In the genomic region with DNA sequence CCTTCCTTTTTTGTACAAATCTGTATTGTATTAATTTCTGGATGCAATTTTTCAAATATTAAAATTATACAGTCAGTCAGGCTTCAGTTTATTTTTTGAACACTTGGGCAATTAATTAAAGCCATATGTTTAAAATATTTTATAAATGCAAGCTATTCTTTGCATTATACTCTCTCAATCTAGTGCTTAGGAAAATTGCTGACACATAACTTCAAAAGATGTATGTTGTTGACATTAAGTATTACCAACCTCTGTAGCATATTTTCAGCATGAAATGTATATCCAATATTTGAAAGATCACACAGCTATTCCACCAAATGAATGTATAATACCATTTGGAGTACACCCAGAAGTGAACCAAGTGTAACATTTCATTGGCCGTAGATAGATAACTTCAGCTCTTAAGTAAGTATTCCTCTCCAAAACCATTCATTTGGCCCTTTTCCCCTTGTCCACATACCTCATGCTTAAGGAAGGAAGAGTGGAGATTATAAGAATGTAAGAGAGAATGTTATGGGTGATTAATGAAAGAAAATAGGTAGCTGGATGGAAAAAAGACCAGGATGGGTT, we compare ENCODE assay signal across 24 cellular contexts.
"Had no signal": no experiment of that assay in that cellular context is flagged by ENCODE, and none has a peak within 500 bp of the region (broad histone marks: within the 10 kb centered on the region; RNA-seq: fewer than 3 reads in every experiment).

No MANE protein-coding gene starts in this region.

- H3K4me3 Mint-ChIP-seq: activated CD8-positive, alpha-beta T cell treated with anti-CD3 and anti-CD28 coated beads, Interleukin-2, amount 10 ng/mL, durations not matched to agents 7 days and 5 days; activated naive CD4-positive, alpha-beta T cell treated with anti-CD3 and anti-CD28 coated beads, Interleukin-2, amount 50 U/mL, for 24 hours; activated T-helper 1 cell treated with anti-CD3 and anti-CD28 coated beads, Interleukin-12 subunit alpha, Interleukin-12 subunit beta, Interleukin-2, Interleukin-4 antibody, amounts not matched to agents 30 ng/mL and 10 ng/mL and 1 ng/mL, durations not matched to agents 14 hours and 24 hours and 36 hours; central memory CD8-positive, alpha-beta T cell; memory B cell had no signal

- H3K27ac ChIP-seq: breast epithelium, coronary artery, heart right ventricle, upper lobe of left lung had no signal

- H3K4me3 ChIP-seq: breast epithelium, coronary artery, esophagus muscularis mucosa, heart right ventricle, mucosa of descending colon, sigmoid colon, upper lobe of left lung had no signal

- H3K4me1 ChIP-seq: breast epithelium, heart right ventricle, upper lobe of left lung had no signal

- DNase-seq: activated CD4-positive, alpha-beta T cell treated with anti-CD3 and anti-CD28 coated beads for 1 hour; activated CD4-positive, alpha-beta T cell treated with anti-CD3 and anti-CD28 coated beads, Interleukin-2, amount 50 U/mL, for 1 hour; activated CD8-positive, alpha-beta T cell treated with anti-CD3 and anti-CD28 coated beads, Interleukin-2, amount 10 ng/mL, durations not matched to agents 7 days and 5 days; activated gamma-delta T cell; aorta; foreskin fibroblast; heart right ventricle; left colon; mucosa of descending colon; occipital lobe; posterior cingulate gyrus; sigmoid colon; stimulated activated CD4-positive, alpha-beta T cell treated with anti-CD3 and anti-CD28 coated beads, Interleukin-2, amount 100 ng/mL, for 48 hours; stimulated activated CD8-positive, alpha-beta memory T cell treated with anti-CD3 and anti-CD28 coated beads, Interleukin-4, amount 100 ng/mL, for 48 hours; stimulated activated naive CD4-positive, alpha-beta T cell treated with Interleukin-2 at 50 U/mL for 16 hours; T-helper 1 cell; upper lobe of left lung had no signal

- H3K27ac Mint-ChIP-seq: activated CD8-positive, alpha-beta T cell treated with anti-CD3 and anti-CD28 coated beads, Interleukin-2, amount 10 ng/mL, durations not matched to agents 7 days and 5 days; activated naive CD4-positive, alpha-beta T cell treated with anti-CD3 and anti-CD28 coated beads, Interleukin-2, amount 50 U/mL, for 24 hours; activated T-helper 1 cell treated with anti-CD3 and anti-CD28 coated beads, Interleukin-12 subunit alpha, Interleukin-12 subunit beta, Interleukin-2, Interleukin-4 antibody, amounts not matched to agents 30 ng/mL and 10 ng/mL and 1 ng/mL, durations not matched to agents 14 hours and 24 hours and 36 hours; memory B cell had no signal

- H3K36me3 Mint-ChIP-seq: activated naive CD4-positive, alpha-beta T cell treated with anti-CD3 and anti-CD28 coated beads, Interleukin-2, amount 50 U/mL, for 24 hours had no signal

- H3K9me3 ChIP-seq: mucosa of descending colon, sigmoid colon, upper lobe of left lung had no signal

- H3K27me3 ChIP-seq: breast epithelium, esophagus muscularis mucosa, heart right ventricle, sigmoid colon, upper lobe of left lung had no signal

- H3K9me3 Mint-ChIP-seq: central memory CD8-positive, alpha-beta T cell had no signal

- ATAC-seq: activated CD8-positive, alpha-beta T cell treated with anti-CD3 and anti-CD28 coated beads, Interleukin-2, amount 10 ng/mL, durations not matched to agents 7 days and 5 days; heart right ventricle; left colon; mucosa of descending colon had no signal

- H3K4me1 Mint-ChIP-seq: activated naive CD4-positive, alpha-beta T cell treated with anti-CD3 and anti-CD28 coated beads, Interleukin-2, amount 50 U/mL, for 24 hours; central memory CD8-positive, alpha-beta T cell; memory B cell had no signal

- H3K27me3 Mint-ChIP-seq: activated naive CD4-positive, alpha-beta T cell treated with anti-CD3 and anti-CD28 coated beads, Interleukin-2, amount 50 U/mL, for 24 hours; central memory CD8-positive, alpha-beta T cell; memory B cell had no signal
